7 cellular contexts compared by ENCODE assay signal in the genomic region with DNA sequence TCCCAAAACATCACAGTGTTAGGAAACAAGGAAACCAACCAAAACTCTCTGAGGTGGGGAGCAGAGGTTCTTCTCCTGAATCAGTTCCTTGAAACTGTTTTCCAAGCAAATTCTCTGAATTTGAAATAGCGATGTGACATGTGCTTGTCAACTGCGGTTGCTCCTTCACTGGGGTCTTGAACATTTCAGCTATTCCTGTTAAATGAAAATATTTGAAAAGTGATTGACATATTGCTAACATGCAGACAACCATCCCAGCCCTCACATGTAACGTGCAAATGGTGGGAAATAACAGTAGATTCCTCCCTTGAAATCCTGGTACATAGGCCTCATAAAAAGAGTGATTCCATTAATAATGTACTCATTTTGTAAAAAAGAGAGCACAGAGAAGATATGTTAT.
"Had no signal": no experiment of that assay in that cellular context is flagged by ENCODE, and none has a peak within 500 bp of the region (broad histone marks: within the 10 kb centered on the region; RNA-seq: fewer than 3 reads in every experiment).

No MANE protein-coding gene starts in this region.

- H3K9me3 ChIP-seq: HAP-1 had no signal

- H3K9ac ChIP-seq: GM23248 had no signal

- ATAC-seq: K562 had no signal

- DNase-seq: GM23248, GOT3, H7, IMR-90, KG1 had no signal

- H2AFZ ChIP-seq: GM23248 had no signal

- H3K4me3 ChIP-seq: GM23248, HAP-1, K562 had no signal

- H3K27ac ChIP-seq: GM23248 had no signal
